ENCODE assay signal across 6 cellular contexts in the genomic region with DNA sequence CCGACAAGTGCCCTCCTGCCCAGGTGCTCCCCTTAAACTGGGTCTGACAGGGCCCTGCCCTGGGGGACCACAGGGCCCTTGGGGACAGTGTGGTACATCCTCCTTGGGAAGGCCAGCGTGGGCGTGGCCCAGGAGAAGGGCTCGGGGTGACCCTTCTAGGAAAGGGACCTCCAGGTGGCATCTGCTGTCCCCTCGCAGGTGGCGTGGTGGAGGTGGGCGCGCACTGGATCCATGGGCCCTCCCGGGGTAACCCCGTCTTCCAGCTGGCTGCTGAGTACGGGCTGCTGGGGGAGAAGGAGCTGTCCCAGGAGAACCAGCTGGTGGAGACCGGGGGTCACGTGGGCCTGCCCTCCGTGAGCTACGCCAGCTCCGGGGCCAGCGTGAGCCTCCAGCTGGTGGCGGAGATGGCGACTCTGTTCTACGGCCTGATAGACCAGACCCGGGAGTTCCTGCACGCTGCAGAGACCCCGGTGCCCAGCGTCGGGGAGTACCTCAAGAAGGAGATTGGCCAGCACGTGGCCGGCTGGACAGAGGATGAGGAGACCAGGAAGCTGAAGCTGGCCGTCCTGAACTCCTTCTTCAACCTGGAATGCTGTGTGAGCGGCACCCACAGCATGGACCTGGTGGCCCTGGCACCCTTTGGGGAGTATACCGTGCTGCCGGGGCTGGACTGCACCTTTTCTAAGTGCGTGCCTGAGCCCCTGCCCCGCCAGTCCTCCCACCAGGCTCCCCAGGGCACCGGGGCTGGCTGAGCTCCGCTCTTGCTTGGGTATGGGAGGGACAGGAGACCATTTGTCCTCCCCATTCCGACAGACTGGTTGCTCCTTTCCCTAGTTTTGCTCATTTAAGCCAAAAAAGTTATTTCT. TPM values are rescaled to one million over a fixed set of nuclear protein-coding genes. Genes with fewer than 3 reads are reported as not detected.
A peak's percentile ranks its signal among the peaks of the same experiment; 100 is the strongest.
DNase-seq lines count a peak whose midpoint lies in the region; ATAC-seq lines count a peak whose summit lies in the region.

No MANE protein-coding gene starts in this region.

- DNase-seq in CD4-positive, alpha-beta memory T cell: peak in 1 of 5 donors; percentile 11
- no peak for DNase-seq in activated T-helper 1 cell treated with anti-CD3 and anti-CD28 coated beads, Interleukin-12 subunit alpha, Interleukin-12 subunit beta, Interleukin-2, Interleukin-4 antibody, amounts not matched to agents 30 ng/mL and 10 ng/mL and 1 ng/mL, durations not matched to agents 14 hours and 24 hours and 36 hours (ENCODE audit: low spot score)
- DNase-seq in mesendoderm (no peak), RPMI8226 (no peak), NCI-H82 treated with DMSO at 0.1 percent for 48 hours (lab: John Stamatoyannopoulos, UW; ENCODE audit: unreplicated experiment) (no peak)

- H4K5ac ChIP-seq in mesendoderm (ENCODE audit: low read length): no peak overlapping the region

- H3K36me3 ChIP-seq in CD4-positive, alpha-beta memory T cell (ENCODE audit: insufficient read depth, low read length): peaks cover 4% of the 10 kb centered on the region
- no peaks in the 10 kb centered on the region for H3K36me3 ChIP-seq in mesendoderm (ENCODE audit: control insufficient read depth, insufficient read depth, low read length)

- peak overlapping the region; percentile 42 for H3K27ac ChIP-seq in CD4-positive, alpha-beta memory T cell (ENCODE audit: low read depth, low read length)
- H3K27ac ChIP-seq in mesendoderm (ENCODE audit: low read depth, low read length): no peak overlapping the region

- peak overlapping the region; percentile 67 for H3K9ac ChIP-seq in mesendoderm (ENCODE audit: low read length)

- H3K18ac ChIP-seq in mesendoderm (ENCODE audit: low read length): peak overlapping the region; percentile 42

- no peaks in the 10 kb centered on the region for H3K27me3 Mint-ChIP-seq in CD4-positive, alpha-beta memory T cell
- peaks cover 11% of the 10 kb centered on the region for H3K27me3 Mint-ChIP-seq in activated T-helper 1 cell treated with anti-CD3 and anti-CD28 coated beads, Interleukin-12 subunit alpha, Interleukin-12 subunit beta, Interleukin-2, Interleukin-4 antibody, amounts not matched to agents 30 ng/mL and 10 ng/mL and 1 ng/mL, durations not matched to agents 14 hours and 24 hours and 36 hours (ENCODE audit: insufficient read depth)

- peak overlapping the region; percentile 54 to 82 (median 69) for H3K4me3 Mint-ChIP-seq in CD4-positive, alpha-beta memory T cell
- H3K4me3 Mint-ChIP-seq in activated T-helper 1 cell treated with anti-CD3 and anti-CD28 coated beads, Interleukin-12 subunit alpha, Interleukin-12 subunit beta, Interleukin-2, Interleukin-4 antibody, amounts not matched to agents 30 ng/mL and 10 ng/mL and 1 ng/mL, durations not matched to agents 14 hours and 24 hours and 36 hours: peak overlapping the region; percentile 76

- H3K56ac ChIP-seq in mesendoderm (ENCODE audit: low read length): peak overlapping the region; percentile 82

- peaks cover 0 to 4% of the 10 kb centered on the region in 2 donors for H3K36me3 Mint-ChIP-seq in CD4-positive, alpha-beta memory T cell
- H3K36me3 Mint-ChIP-seq in activated T-helper 1 cell treated with anti-CD3 and anti-CD28 coated beads, Interleukin-12 subunit alpha, Interleukin-12 subunit beta, Interleukin-2, Interleukin-4 antibody, amounts not matched to agents 30 ng/mL and 10 ng/mL and 1 ng/mL, durations not matched to agents 14 hours and 24 hours and 36 hours (ENCODE audit: low read depth): peaks cover 7% of the 10 kb centered on the region

- CTCF ChIA-PET in CD4-positive, alpha-beta memory T cell (lab: Charles Lee; ENCODE audit: partially characterized antibody): interaction anchor here (1.8 kb wide), 1 partner anchor 50 kb away, joined by 7 read pairs; no protein-coding TSS in a partner anchor

- H2BK5ac ChIP-seq in mesendoderm (ENCODE audit: low read length): no peak overlapping the region

- H3K23ac ChIP-seq in mesendoderm (ENCODE audit: low read length): no peak overlapping the region

- intact Hi-C loops in CD4-positive, alpha-beta memory T cell (cut with micrococcal nuclease): loop anchor here (1.0 kb wide), 1 partner anchor 9 kb away; no protein-coding TSS in a partner anchor
- intact Hi-C loops in activated T-helper 1 cell treated with anti-CD3 and anti-CD28 coated beads, Interleukin-12 subunit alpha, Interleukin-12 subunit beta, Interleukin-2, Interleukin-4 antibody, amounts not matched to agents 30 ng/mL and 10 ng/mL and 1 ng/mL, durations not matched to agents 14 hours and 24 hours and 36 hours (cut with micrococcal nuclease): loop anchor here (1.0 to 10.0 kb wide), 8 partner anchors 10 to 1195 kb away; a partner anchor contains a TSS

- no peaks in the 10 kb centered on the region for H3K79me1 ChIP-seq in mesendoderm (ENCODE audit: low read length)

- H3K27me3 ChIP-seq in CD4-positive, alpha-beta memory T cell (ENCODE audit: insufficient read depth, low read length): no peaks in the 10 kb centered on the region
- H3K27me3 ChIP-seq in mesendoderm (ENCODE audit: insufficient read depth, low read length, poor library complexity): no peaks in the 10 kb centered on the region

- POLR2A ChIA-PET in CD4-positive, alpha-beta memory T cell (lab: Charles Lee; ENCODE audit: partially characterized antibody): interaction anchor here (5.9 kb wide), 1 partner anchor 10 kb away, joined by 68 read pairs; no protein-coding TSS in a partner anchor

- H2AK5ac ChIP-seq in mesendoderm (ENCODE audit: low read length): no peak overlapping the region

- H2BK120ac ChIP-seq in mesendoderm (ENCODE audit: low read depth, low read length): no peak overlapping the region

- no peak for ATAC-seq in HG02973 (IDR thresholded peaks at IDR 0.05; ENCODE audit: unreplicated experiment)

- no peaks in the 10 kb centered on the region for H3K9me3 ChIP-seq in CD4-positive, alpha-beta memory T cell (ENCODE audit: control insufficient read depth in 1 of 2, low read length in 2 of 2)

- no peak overlapping the region for H3K4me2 ChIP-seq in mesendoderm (ENCODE audit: low read length)

- peaks cover 13% of the 10 kb centered on the region for H3K4me1 ChIP-seq in CD4-positive, alpha-beta memory T cell (ENCODE audit: insufficient read depth, low read length)
- no peaks in the 10 kb centered on the region for H3K4me1 ChIP-seq in mesendoderm (ENCODE audit: control insufficient read depth, low read depth, low read length)

- H3K4me1 Mint-ChIP-seq in CD4-positive, alpha-beta memory T cell: peaks cover 1 to 15% (median 5%) of the 10 kb centered on the region in 4 donors
- H3K4me1 Mint-ChIP-seq in activated T-helper 1 cell treated with anti-CD3 and anti-CD28 coated beads, Interleukin-12 subunit alpha, Interleukin-12 subunit beta, Interleukin-2, Interleukin-4 antibody, amounts not matched to agents 30 ng/mL and 10 ng/mL and 1 ng/mL, durations not matched to agents 14 hours and 24 hours and 36 hours (ENCODE audit: low read depth): peaks cover 6% of the 10 kb centered on the region

- H4K8ac ChIP-seq in mesendoderm (ENCODE audit: low read depth, low read length): no peak overlapping the region

- peak overlapping the region in 6 of 7 donors; percentile 10 to 74 (median 50) for H3K27ac Mint-ChIP-seq in CD4-positive, alpha-beta memory T cell
- H3K27ac Mint-ChIP-seq in activated T-helper 1 cell treated with anti-CD3 and anti-CD28 coated beads, Interleukin-12 subunit alpha, Interleukin-12 subunit beta, Interleukin-2, Interleukin-4 antibody, amounts not matched to agents 30 ng/mL and 10 ng/mL and 1 ng/mL, durations not matched to agents 14 hours and 24 hours and 36 hours: peak overlapping the region; percentile 68

- H2BK15ac ChIP-seq in mesendoderm (replicated peaks; ENCODE audit: low read depth): no peak overlapping the region

- WGBS in mesendoderm (ENCODE audit: extremely low coverage, insufficient coverage, low lambda C conversion rate): no CpG with 5 or more reads among the region's 36 CpGs

- H3K79me2 ChIP-seq in mesendoderm (ENCODE audit: control insufficient read depth, insufficient read depth, low read length): no peaks in the 10 kb centered on the region

- H3K4me3 ChIP-seq in CD4-positive, alpha-beta memory T cell (ENCODE audit: low read length in 2 of 2): peak overlapping the region in 1 of 2 donors; percentile 55
- no peak overlapping the region for H3K4me3 ChIP-seq in mesendoderm (ENCODE audit: low read length)

- H3K4ac ChIP-seq in mesendoderm (ENCODE audit: low read depth, low read length): no peak overlapping the region

- no peaks in the 10 kb centered on the region for H3K9me3 Mint-ChIP-seq in CD4-positive, alpha-beta memory T cell
- H3K9me3 Mint-ChIP-seq in activated T-helper 1 cell treated with anti-CD3 and anti-CD28 coated beads, Interleukin-12 subunit alpha, Interleukin-12 subunit beta, Interleukin-2, Interleukin-4 antibody, amounts not matched to agents 30 ng/mL and 10 ng/mL and 1 ng/mL, durations not matched to agents 14 hours and 24 hours and 36 hours: no peaks in the 10 kb centered on the region

RNA-seq across cellular contexts. Expression of a gene that starts 1.0 kb away (rescaled TPM):
- 1 to 10 TPM; 9.1 to 9.5 TPM for total RNA-seq in CD4-positive, alpha-beta memory T cell
- polyA plus RNA-seq in CD4-positive, alpha-beta memory T cell: 10 to 100 TPM in 1 of 2 donors, 1 to 10 TPM in 1; 7.6 to 10.3 TPM
- total RNA-seq in activated T-helper 1 cell treated with anti-CD3 and anti-CD28 coated beads, Interleukin-12 subunit alpha, Interleukin-12 subunit beta, Interleukin-2, Interleukin-4 antibody, amounts not matched to agents 30 ng/mL and 10 ng/mL and 1 ng/mL, durations not matched to agents 14 hours and 24 hours and 36 hours: 6.6 and 7.5 TPM in 2 replicates
- polyA plus RNA-seq in mesendoderm (2013, experiment 1 of 2): 1.4 TPM
- polyA plus RNA-seq in mesendoderm (2013, experiment 2 of 2): 1.5 TPM

RNA-seq across cellular contexts. Expression of a gene that starts 6.9 kb away (rescaled TPM):
- total RNA-seq in CD4-positive, alpha-beta memory T cell: 10 to 100 TPM; 29.7 to 30.6 TPM
- polyA plus RNA-seq in CD4-positive, alpha-beta memory T cell: 100 to 1,000 TPM in 1 of 2 donors, 10 to 100 TPM in 1; 81.4 to 117 TPM
- 69.3 and 69.6 TPM in 2 replicates for total RNA-seq in activated T-helper 1 cell treated with anti-CD3 and anti-CD28 coated beads, Interleukin-12 subunit alpha, Interleukin-12 subunit beta, Interleukin-2, Interleukin-4 antibody, amounts not matched to agents 30 ng/mL and 10 ng/mL and 1 ng/mL, durations not matched to agents 14 hours and 24 hours and 36 hours
- polyA plus RNA-seq in mesendoderm (2013, experiment 1 of 2): 77.7 TPM
- polyA plus RNA-seq in mesendoderm (2013, experiment 2 of 2): 78.6 TPM

RNA-seq across cellular contexts. Expression of a gene that starts 13.9 kb away (rescaled TPM):
- total RNA-seq in CD4-positive, alpha-beta memory T cell: 10 to 100 TPM; 64.8 to 65.4 TPM
- polyA plus RNA-seq in CD4-positive, alpha-beta memory T cell: 10 to 100 TPM; 32.6 to 37.0 TPM
- total RNA-seq in activated T-helper 1 cell treated with anti-CD3 and anti-CD28 coated beads, Interleukin-12 subunit alpha, Interleukin-12 subunit beta, Interleukin-2, Interleukin-4 antibody, amounts not matched to agents 30 ng/mL and 10 ng/mL and 1 ng/mL, durations not matched to agents 14 hours and 24 hours and 36 hours: 64.9 and 67.9 TPM in 2 replicates
- 53.2 TPM for polyA plus RNA-seq in mesendoderm (2013, experiment 1 of 2)
- 52.0 TPM for polyA plus RNA-seq in mesendoderm (2013, experiment 2 of 2)

RNA-seq across cellular contexts. Expression of a gene that starts 22.2 kb away (rescaled TPM):
- 10 to 100 TPM; 17.1 to 18.1 TPM for total RNA-seq in CD4-positive, alpha-beta memory T cell
- 10 to 100 TPM; 15.6 to 16.3 TPM for polyA plus RNA-seq in CD4-positive, alpha-beta memory T cell
- total RNA-seq in activated T-helper 1 cell treated with anti-CD3 and anti-CD28 coated beads, Interleukin-12 subunit alpha, Interleukin-12 subunit beta, Interleukin-2, Interleukin-4 antibody, amounts not matched to agents 30 ng/mL and 10 ng/mL and 1 ng/mL, durations not matched to agents 14 hours and 24 hours and 36 hours: 45.4 and 51.8 TPM in 2 replicates
- polyA plus RNA-seq in mesendoderm (2013, experiment 1 of 2): 30.0 TPM
- 31.2 TPM for polyA plus RNA-seq in mesendoderm (2013, experiment 2 of 2)

RNA-seq across cellular contexts. Expression of a gene that starts 32.9 kb away (rescaled TPM):
- not detected for total RNA-seq in CD4-positive, alpha-beta memory T cell
- not detected for polyA plus RNA-seq in CD4-positive, alpha-beta memory T cell
- not detected in 2 replicates for total RNA-seq in activated T-helper 1 cell treated with anti-CD3 and anti-CD28 coated beads, Interleukin-12 subunit alpha, Interleukin-12 subunit beta, Interleukin-2, Interleukin-4 antibody, amounts not matched to agents 30 ng/mL and 10 ng/mL and 1 ng/mL, durations not matched to agents 14 hours and 24 hours and 36 hours
- polyA plus RNA-seq in mesendoderm (2013, experiment 1 of 2): 0.28 TPM
- polyA plus RNA-seq in mesendoderm (2013, experiment 2 of 2): 0.35 TPM
